Comparison of ENCODE assay signal across 1 cellular context in genomic region chr3:42134867-42135464, GRCh38.
TF ChIP-seq lines count a peak whose summit lies in the region.

No MANE protein-coding gene starts in this region.

TF ChIP-seq in HCT116, 20 proteins besides CTCF, POLR2A, EP300 and RAD21 (continued from another document):
- TF ChIP-seq ZBTB33 (IDR thresholded peaks at IDR 0.05; ENCODE audit: extremely low read depth, insufficient replicate concordance, low read length) (no peak), YY1 (IDR thresholded peaks at IDR 0.05; ENCODE audit: extremely low read depth, insufficient replicate concordance, low read depth, low read length) (no peak), SIN3A (IDR thresholded peaks at IDR 0.05; ENCODE audit: low read depth) (no peak)
